13 cellular contexts compared by ENCODE assay signal in the genomic region with DNA sequence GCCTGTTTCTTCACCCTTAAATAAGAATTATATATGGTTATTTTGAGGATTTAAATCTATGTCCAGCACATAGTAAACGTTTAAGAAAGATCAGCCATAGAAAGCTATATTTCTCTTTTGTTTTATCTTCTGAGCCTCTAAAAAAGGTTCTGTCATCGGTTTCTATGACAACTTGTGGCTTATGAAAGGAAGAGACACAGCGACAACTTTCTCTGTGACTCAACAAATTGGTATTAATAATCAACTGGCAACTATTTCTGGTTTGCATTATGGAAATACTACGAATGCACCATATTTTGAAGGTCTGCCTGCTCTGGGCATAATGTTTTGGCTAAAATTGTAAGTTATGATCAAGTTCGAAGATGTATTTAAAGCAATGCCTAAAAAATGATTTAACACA.
DNase-seq lines count a peak whose midpoint lies in the region; ATAC-seq and TF ChIP-seq lines count a peak whose summit lies in the region.
"Had no signal": no experiment of that assay in that cellular context is flagged by ENCODE, and none has a peak within 500 bp of the region (broad histone marks: within the 10 kb centered on the region; RNA-seq: fewer than 3 reads in every experiment).

No MANE protein-coding gene starts in this region.

- no peak overlapping the region for H3K27ac Mint-ChIP-seq in activated CD4-positive, alpha-beta T cell treated with anti-CD3 and anti-CD28 coated beads for 36 hours
- no peak overlapping the region for H3K27ac Mint-ChIP-seq in activated naive CD8-positive, alpha-beta T cell treated with anti-CD3 and anti-CD28 coated beads for 36 hours

- H3K4me3 ChIP-seq in foreskin fibroblast (ENCODE audit: low read depth in 1 of 2, low read length in 2 of 2) = no peak overlapping the region
- H3K4me3 ChIP-seq: thoracic aorta had no signal

- ATAC-seq in GM18508 (IDR thresholded peaks at IDR 0.05; ENCODE audit: insufficient read depth, unreplicated experiment) = peak; percentile 90
- ATAC-seq in GM21825 (IDR thresholded peaks at IDR 0.05; ENCODE audit: unreplicated experiment) = peak; percentile 90
- peak; percentile 69 for ATAC-seq in HG03442 (IDR thresholded peaks at IDR 0.05; ENCODE audit: unreplicated experiment)
- ATAC-seq in activated CD4-positive, alpha-beta T cell treated with anti-CD3 and anti-CD28 coated beads for 36 hours = no peak

- no peak overlapping the region for H3K4me3 Mint-ChIP-seq in activated CD4-positive, alpha-beta T cell treated with anti-CD3 and anti-CD28 coated beads for 36 hours
- no peak overlapping the region for H3K4me3 Mint-ChIP-seq in activated naive CD8-positive, alpha-beta T cell treated with anti-CD3 and anti-CD28 coated beads for 36 hours

- no peaks in the 10 kb centered on the region for H3K36me3 Mint-ChIP-seq in activated CD4-positive, alpha-beta T cell treated with anti-CD3 and anti-CD28 coated beads for 36 hours (ENCODE audit: low read depth)
- no peaks in the 10 kb centered on the region for H3K36me3 Mint-ChIP-seq in activated naive CD8-positive, alpha-beta T cell treated with anti-CD3 and anti-CD28 coated beads for 36 hours

- no peaks in the 10 kb centered on the region for H3K4me1 Mint-ChIP-seq in activated CD4-positive, alpha-beta T cell treated with anti-CD3 and anti-CD28 coated beads for 36 hours
- no peaks in the 10 kb centered on the region for H3K4me1 Mint-ChIP-seq in activated naive CD8-positive, alpha-beta T cell treated with anti-CD3 and anti-CD28 coated beads for 36 hours

- CTCF ChIA-PET in activated CD4-positive, alpha-beta T cell treated with anti-CD3 and anti-CD28 coated beads for 36 hours (lab: Charles Lee) = no interaction called here

- no peaks in the 10 kb centered on the region for H3K9me3 Mint-ChIP-seq in activated CD4-positive, alpha-beta T cell treated with anti-CD3 and anti-CD28 coated beads for 36 hours (ENCODE audit: low read depth)
- H3K9me3 Mint-ChIP-seq in activated naive CD8-positive, alpha-beta T cell treated with anti-CD3 and anti-CD28 coated beads for 36 hours = no peaks in the 10 kb centered on the region

- intact Hi-C loops in activated CD4-positive, alpha-beta T cell treated with anti-CD3 and anti-CD28 coated beads for 36 hours (cut with DNase I, micrococcal nuclease) = no loop called here

- DNase-seq in foreskin fibroblast (peak; percentile 9 to 37), NOMO-1 (lab: John Stamatoyannopoulos, UW; ENCODE audit: unreplicated experiment in 2 of 2) (no peak), DMS 273 (lab: John Stamatoyannopoulos, UW; ENCODE audit: unreplicated experiment) (no peak)
- DNase-seq in activated CD4-positive, alpha-beta T cell treated with anti-CD3 and anti-CD28 coated beads for 36 hours = no peak
- DNase-seq in activated naive CD8-positive, alpha-beta T cell treated with anti-CD3 and anti-CD28 coated beads for 36 hours = no peak
- DNase-seq: activated gamma-delta T cell treated with Interleukin-2 at 50 U/mL for 16 hours, DMS 273 treated with DMSO at 0.1 percent for 48 hours, mesendoderm, NCI-H526 treated with DMSO at 0.1 percent for 48 hours had no signal

- no peak for TF ChIP-seq CTCF in foreskin fibroblast (IDR thresholded peaks at IDR 0.05; ENCODE audit: low read depth, low read length)

- POLR2A ChIA-PET in activated CD4-positive, alpha-beta T cell treated with anti-CD3 and anti-CD28 coated beads for 36 hours (lab: Charles Lee) = no interaction called here

- no peaks in the 10 kb centered on the region for H3K27me3 Mint-ChIP-seq in activated CD4-positive, alpha-beta T cell treated with anti-CD3 and anti-CD28 coated beads for 36 hours
- H3K27me3 Mint-ChIP-seq in activated naive CD8-positive, alpha-beta T cell treated with anti-CD3 and anti-CD28 coated beads for 36 hours = no peaks in the 10 kb centered on the region

Comparison
In these comparisons a context has a peak if more than half of its experiments do, and no peak if none do; other contexts are left out.
1. DNase-seq: peak in foreskin fibroblast (2 of 2); none in activated CD4-positive, alpha-beta T cell treated with anti-CD3 and anti-CD28 coated beads for 36 hours (single experiment), NOMO-1 (0 of 2), DMS 273 (single experiment) and activated naive CD8-positive, alpha-beta T cell treated with anti-CD3 and anti-CD28 coated beads for 36 hours (single experiment).